ENCODE assay signal across 8 cellular contexts in the genomic region with DNA sequence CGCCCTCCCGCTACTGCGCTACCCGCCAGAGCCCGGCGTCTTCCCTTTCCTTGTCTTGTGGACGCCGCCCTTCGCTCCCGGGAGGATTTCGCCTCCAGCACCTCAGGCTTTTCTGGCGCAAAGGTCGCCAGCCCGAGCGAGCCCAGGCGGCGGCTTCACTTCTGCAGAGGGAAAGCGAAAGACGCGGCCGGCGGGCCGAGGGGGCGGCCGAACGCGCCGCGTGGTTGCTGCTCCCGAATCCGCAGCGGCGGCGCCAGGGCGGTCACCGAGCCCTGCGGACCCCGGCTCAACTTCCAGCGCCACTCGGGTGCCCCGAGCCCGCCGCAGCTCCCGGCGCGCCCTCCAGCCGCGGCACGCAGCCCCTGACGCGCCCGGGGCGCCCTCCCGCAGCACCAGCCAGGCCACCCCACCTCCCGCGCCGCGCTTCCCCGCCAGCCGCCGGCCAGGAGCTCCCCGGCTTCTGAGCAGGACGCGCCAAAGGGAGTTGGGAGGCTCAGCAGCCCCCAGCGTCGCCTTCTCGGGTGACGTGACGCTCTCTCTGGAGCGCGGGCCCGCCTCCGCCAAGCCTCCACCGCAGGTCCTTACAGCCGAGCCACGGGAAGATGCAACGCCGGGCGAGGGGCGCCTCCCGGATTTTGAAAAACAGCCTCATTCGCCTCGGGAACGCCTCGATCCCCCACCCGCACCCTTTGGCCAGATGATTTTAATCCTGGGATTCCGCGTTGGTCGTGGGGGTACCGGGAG.
DNase-seq lines count a peak whose midpoint lies in the region; ATAC-seq, FAIRE-seq and TF ChIP-seq lines count a peak whose summit lies in the region.

No MANE protein-coding gene starts in this region.

- peak overlapping the region; percentile 96 for H2AFZ ChIP-seq in smooth muscle cell (ENCODE audit: low read depth)

- FAIRE-seq in GM12891 (lab: Jason Lieb, UNC): no peak
- no peak for FAIRE-seq in kidney (lab: Jason Lieb, UNC)

- H3F3A ChIP-seq in smooth muscle cell (ENCODE audit: low read depth): no peaks in the 10 kb centered on the region

- ATAC-seq in HG03135 (IDR thresholded peaks at IDR 0.05; ENCODE audit: unreplicated experiment): no peak

- intact Hi-C loops in kidney (cut with DNase I): no loop called here

- peak overlapping the region; percentile 98 for H3K4me2 ChIP-seq in smooth muscle cell

- peaks cover 78% of the 10 kb centered on the region for H3K27me3 ChIP-seq in smooth muscle cell (ENCODE audit: low read depth)

- no peaks in the 10 kb centered on the region for H3K79me2 ChIP-seq in smooth muscle cell (ENCODE audit: low read depth)

- DNase-seq in GM12891 (ENCODE audit: insufficient read length, low spot score): peak; percentile 28
- peak; percentile 16 for DNase-seq in NCI-H460 (ENCODE audit: extremely low read depth, low read depth)
- peak; percentile 66 for DNase-seq in cerebellum (ENCODE audit: low spot score)
- DNase-seq in kidney: peak; percentile 76
- peak; percentile 29 for DNase-seq in smooth muscle cell (lab: John Stamatoyannopoulos, UW; ENCODE audit: unreplicated experiment)
- no peak for DNase-seq in globus pallidus (ENCODE audit: low spot score)
- no peak for DNase-seq in activated CD4-positive, CD25-positive, alpha-beta regulatory T cell (lab: John Stamatoyannopoulos, UW)

- H3K9ac ChIP-seq in kidney (ENCODE audit: low read length in 2 of 2) (peak overlapping the region; percentile 32 to 68), smooth muscle cell (ENCODE audit: low read depth) (no peak overlapping the region)

- H3K4me1 ChIP-seq in kidney (ENCODE audit: control insufficient read depth in 1 of 2, insufficient read depth in 1 of 2, low read depth in 1 of 2, low read length in 2 of 2) (peaks cover 8 to 26% of the 10 kb centered on the region in 2 donors), smooth muscle cell (ENCODE audit: low read depth) (peaks cover 5% of the 10 kb centered on the region)

- H3K4me3 ChIP-seq in kidney (ENCODE audit: low read length in 2 of 2) (peak overlapping the region; percentile 67 to 70), smooth muscle cell (peak overlapping the region; percentile 73)

- TF ChIP-seq POLR2A in GM12891 (IDR thresholded peaks at IDR 0.05; ENCODE audit: low read depth, low read length): no peak

- H3K36me3 ChIP-seq in kidney (ENCODE audit: control insufficient read depth in 1 of 2, insufficient read depth in 2 of 2, low read length in 2 of 2): no peaks in the 10 kb centered on the region
- no peaks in the 10 kb centered on the region for H3K36me3 ChIP-seq in smooth muscle cell (ENCODE audit: low read depth)

- H4K20me1 ChIP-seq in smooth muscle cell (ENCODE audit: low read depth): no peaks in the 10 kb centered on the region

- TF ChIP-seq CTCF in kidney (IDR thresholded peaks at IDR 0.05; ENCODE audit: borderline replicate concordance, extremely low read depth, insufficient read depth): no peak
- TF ChIP-seq CTCF in smooth muscle cell (IDR thresholded peaks at IDR 0.05; ENCODE audit: borderline replicate concordance, insufficient read depth, poor library complexity, severe bottlenecking): no peak

- H3K27ac ChIP-seq in kidney (ENCODE audit: low read depth in 2 of 2, low read length in 2 of 2): peak overlapping the region; percentile 79 to 92
- H3K27ac ChIP-seq in smooth muscle cell (ENCODE audit: low read depth): no peak overlapping the region

- WGBS in smooth muscle cell (ENCODE audit: low lambda C conversion rate): under 1% methylated on average over 40 of the region's 90 CpGs

- no peaks in the 10 kb centered on the region for H3K9me3 ChIP-seq in kidney (ENCODE audit: control insufficient read depth in 1 of 2, low read length in 2 of 2)
- no peaks in the 10 kb centered on the region for H3K9me3 ChIP-seq in smooth muscle cell (replicated peaks; ENCODE audit: low read depth)

TF ChIP-seq in GM12891, 5 proteins besides CTCF, POLR2A, EP300 and RAD21:
- TF ChIP-seq PAX5 (IDR thresholded peaks at IDR 0.05; ENCODE audit: insufficient read depth, low read length, severe bottlenecking): no peak
- TF ChIP-seq POU2F2 (IDR thresholded peaks at IDR 0.05; ENCODE audit: low read depth, low read length): no peak
- TF ChIP-seq TAF1 (IDR thresholded peaks at IDR 0.05; ENCODE audit: low read depth, low read length): no peak

Comparison
In these comparisons a context has a peak if more than half of its experiments do, and no peak if none do; other contexts are left out.
1. DNase-seq: peak in GM12891 (single experiment), NCI-H460 (single experiment), cerebellum (single experiment), kidney (single experiment) and smooth muscle cell (single experiment); none in globus pallidus (single experiment) and activated CD4-positive, CD25-positive, alpha-beta regulatory T cell (0 of 4).